Comparison of ENCODE assay signal across 19 cellular contexts in the genomic region with DNA sequence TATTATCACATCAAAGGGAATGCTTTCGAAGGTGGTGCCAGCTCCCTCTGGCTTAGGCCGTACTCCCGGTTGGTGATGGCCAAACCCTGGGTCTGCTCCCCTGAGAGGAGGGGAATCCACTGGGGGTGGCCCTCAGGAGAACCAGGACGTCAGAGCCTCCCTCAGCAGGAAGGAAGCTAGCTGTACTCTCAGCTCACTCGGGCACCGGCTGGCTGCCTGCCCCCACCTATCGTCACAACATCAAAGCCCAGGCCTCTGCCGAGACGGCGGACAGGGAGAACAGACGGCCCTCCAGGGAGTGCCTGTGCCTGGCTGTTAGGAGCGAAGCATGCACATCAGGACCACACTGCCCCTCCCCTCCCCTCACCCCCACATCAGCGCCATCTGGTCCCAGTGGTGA. TPM values are rescaled to one million over a fixed set of nuclear protein-coding genes. Genes with fewer than 3 reads are reported as not detected.
DNase-seq lines count a peak whose midpoint lies in the region; ATAC-seq and TF ChIP-seq lines count a peak whose summit lies in the region.
"Had no signal": no experiment of that assay in that cellular context is flagged by ENCODE, and none has a peak within 500 bp of the region (broad histone marks: within the 10 kb centered on the region; RNA-seq: fewer than 3 reads in every experiment).

No MANE protein-coding gene starts in this region.

- no peak overlapping the region for H3K4me3 Mint-ChIP-seq in activated CD8-positive, alpha-beta memory T cell treated with anti-CD3 and anti-CD28 coated beads, Interleukin-2, amount 10 ng/mL, durations not matched to agents 7 days and 5 days
- H3K4me3 Mint-ChIP-seq: HFFc6 had no signal

- H2BK15ac ChIP-seq in IMR-90 (ENCODE audit: low read depth, low read length), result no peak overlapping the region

- no peak overlapping the region for H3K4me3 ChIP-seq in IMR-90 (ENCODE audit: insufficient read depth, low read depth, low read length)

- no peak overlapping the region for H4K8ac ChIP-seq in IMR-90 (ENCODE audit: low read depth in 2 of 2, low read length in 2 of 2)

- peak overlapping the region; percentile 14 for H2AFZ ChIP-seq in IMR-90 (replicated peaks; ENCODE audit: low read length, poor library complexity)

- dilution Hi-C loops in IMR-90 (cut with HindIII; ENCODE audit: low sequenced_read_pairs, unreplicated experiment), result no loop called here

- no peaks in the 10 kb centered on the region; the same call in 1 of the 2 replicates for H3K9me1 ChIP-seq in IMR-90 (ENCODE audit: insufficient read depth, low read length)

- CTCF ChIA-PET in activated CD8-positive, alpha-beta memory T cell treated with anti-CD3 and anti-CD28 coated beads, Interleukin-2, amount 10 ng/mL, durations not matched to agents 7 days and 5 days (lab: Charles Lee), result interaction anchor here (1.2 kb wide), 1 partner anchor 50 kb away, joined by 3 read pairs; no protein-coding TSS in a partner anchor
- CTCF ChIA-PET in IMR-90 (lab: Yijun Ruan, JAX), result no interaction called here

- TF ChIP-seq POLR2A in IMR-90 (IDR thresholded peaks at IDR 0.05; ENCODE audit: low read depth, low read length), result no peak

- no peak overlapping the region for H4K5ac ChIP-seq in IMR-90 (ENCODE audit: low read depth, low read length)

- in situ Hi-C loops in IMR-90 (cut with MboI; ENCODE audit: low sequenced_read_pairs), result no loop called here

- no peak for DNase-seq in activated CD8-positive, alpha-beta memory T cell treated with anti-CD3 and anti-CD28 coated beads, Interleukin-2, amount 10 ng/mL, durations not matched to agents 7 days and 5 days
- no peak for DNase-seq in activated CD8-positive, alpha-beta memory T cell treated with anti-CD3 and anti-CD28 coated beads, Interleukin-2, amount 50 U/mL, for 4 hours
- no peak for DNase-seq in IMR-90
- no peak for DNase-seq in omental fat pad (ENCODE audit: low spot score)
- DNase-seq in hepatic stellate cell (ENCODE audit: low spot score), result no peak
- DNase-seq: C1 segment of cervical spinal cord, DMS153, HFFc6, Karpas-422, NCI-H1105, NCI-H1694 treated with DMSO at 0.1 percent for 48 hours, NCI-H226, NCI-H69, SIG-M5 had no signal

- no peaks in the 10 kb centered on the region for H3K36me3 Mint-ChIP-seq in activated CD8-positive, alpha-beta memory T cell treated with anti-CD3 and anti-CD28 coated beads, Interleukin-2, amount 10 ng/mL, durations not matched to agents 7 days and 5 days

- no peak overlapping the region for H3K27ac ChIP-seq in IMR-90 (ENCODE audit: insufficient read depth, low read length)

- H3K9me3 ChIP-seq in IMR-90 (ENCODE audit: control insufficient read depth, insufficient read depth, low read length), result no peaks in the 10 kb centered on the region

- H3K9me3 Mint-ChIP-seq in activated CD8-positive, alpha-beta memory T cell treated with anti-CD3 and anti-CD28 coated beads, Interleukin-2, amount 10 ng/mL, durations not matched to agents 7 days and 5 days (ENCODE audit: low read depth), result no peaks in the 10 kb centered on the region
- H3K9me3 Mint-ChIP-seq: HFFc6 had no signal

- BruUV-seq in IMR-90 (replicated peaks; lab: Mats Ljungman, UMichigan), result no TSS peak

- no peak overlapping the region for H3K27ac Mint-ChIP-seq in activated CD8-positive, alpha-beta memory T cell treated with anti-CD3 and anti-CD28 coated beads, Interleukin-2, amount 10 ng/mL, durations not matched to agents 7 days and 5 days
- H3K27ac Mint-ChIP-seq: HFFc6 had no signal

- no peaks in the 10 kb centered on the region for H3K36me3 ChIP-seq in IMR-90 (ENCODE audit: control insufficient read depth, insufficient read depth, low read length)

- H3K27me3 ChIP-seq in IMR-90 (ENCODE audit: control insufficient read depth, insufficient read depth, low read length), result peaks cover 34% of the 10 kb centered on the region

- H3K4me2 ChIP-seq in IMR-90 (ENCODE audit: low read depth, low read length), result no peak overlapping the region

- H3K9ac ChIP-seq in IMR-90 (ENCODE audit: low read depth, low read length), result no peak overlapping the region

- no peak overlapping the region for H3K14ac ChIP-seq in IMR-90 (replicated peaks; ENCODE audit: low read depth, low read length)

- no peaks in the 10 kb centered on the region for H3K4me1 Mint-ChIP-seq in activated CD8-positive, alpha-beta memory T cell treated with anti-CD3 and anti-CD28 coated beads, Interleukin-2, amount 10 ng/mL, durations not matched to agents 7 days and 5 days

- H3K56ac ChIP-seq in IMR-90 (ENCODE audit: extremely low read depth, insufficient read depth, low read length), result no peak overlapping the region

- no peak overlapping the region for H2AK9ac ChIP-seq in IMR-90 (replicated peaks; ENCODE audit: low read depth, low read length, poor library complexity)

- no peak overlapping the region for H4K91ac ChIP-seq in IMR-90 (ENCODE audit: insufficient read depth, low read depth, low read length)

- intact Hi-C loops in IMR-90 (cut with micrococcal nuclease), result no loop called here

- H3K79me1 ChIP-seq in IMR-90 (ENCODE audit: low read depth in 1 of 2, low read length in 2 of 2), result no peaks in the 10 kb centered on the region

- TF ChIP-seq CTCF in IMR-90 (conservative IDR thresholded peaks at IDR 0.05; ENCODE audit: low read depth, low read length) (no peak), omental fat pad (IDR thresholded peaks at IDR 0.05) (no peak)

- no peak overlapping the region for H2BK20ac ChIP-seq in IMR-90 (ENCODE audit: low read depth, low read length)

- H2AK5ac ChIP-seq in IMR-90 (ENCODE audit: low read depth, low read length), result no peak overlapping the region

- H2BK5ac ChIP-seq in IMR-90 (ENCODE audit: low read depth, low read length, poor library complexity, severe bottlenecking), result no peak overlapping the region

- no peak overlapping the region for H2BK120ac ChIP-seq in IMR-90 (ENCODE audit: low read depth, low read length)

- WGBS in IMR-90 (ENCODE audit: extremely low coverage in 2 of 2, insufficient read length in 1 of 2), 2 experiments, result 50% methylated on average over 2 of the region's 13 CpGs; no CpG with 5 or more reads in 1 of the 2 experiments

- H3K18ac ChIP-seq in IMR-90 (ENCODE audit: low read depth, low read length), result no peak overlapping the region

- H3K4me1 ChIP-seq in IMR-90 (ENCODE audit: control insufficient read depth, insufficient read depth, low read length), result peaks cover 3% of the 10 kb centered on the region; the same call in 1 of the 2 replicates

- no peak overlapping the region for H3K23ac ChIP-seq in IMR-90 (ENCODE audit: low read depth, low read length)

- peaks cover 14% of the 10 kb centered on the region for H3K27me3 Mint-ChIP-seq in activated CD8-positive, alpha-beta memory T cell treated with anti-CD3 and anti-CD28 coated beads, Interleukin-2, amount 10 ng/mL, durations not matched to agents 7 days and 5 days

- TF ChIP-seq RAD21 in IMR-90 (IDR thresholded peaks at IDR 0.05; ENCODE audit: low read length), result no peak

- POLR2A ChIA-PET in IMR-90 (lab: Charles Lee; ENCODE audit: unreplicated experiment), result no interaction called here

- H3K4ac ChIP-seq in IMR-90 (ENCODE audit: low read depth, low read length), result no peak overlapping the region

- no peaks in the 10 kb centered on the region for H4K20me1 ChIP-seq in IMR-90 (ENCODE audit: insufficient read depth, low read length)

- ATAC-seq in activated CD8-positive, alpha-beta memory T cell treated with anti-CD3 and anti-CD28 coated beads, Interleukin-2, amount 10 ng/mL, durations not matched to agents 7 days and 5 days, result peak; percentile 27
- ATAC-seq in IMR-90 (ENCODE audit: low read depth) (no peak), esophagus mucosa (peak; percentile 22), omental fat pad (ENCODE audit: low FRiP score) (peak; percentile 19), HG03432 (IDR thresholded peaks at IDR 0.05; ENCODE audit: unreplicated experiment) (no peak), GM21381 (IDR thresholded peaks at IDR 0.05; ENCODE audit: unreplicated experiment) (no peak)

RNA-seq across cellular contexts. Expression of a gene that starts 9.2 kb away (rescaled TPM):
- not detected for total RNA-seq in activated CD8-positive, alpha-beta memory T cell treated with anti-CD3 and anti-CD28 coated beads, Interleukin-2, amount 10 ng/mL, durations not matched to agents 7 days and 5 days
- total RNA-seq in IMR-90 (2012; rRNA removed), result not detected in 2 replicates
- polyA plus RNA-seq in IMR-90 (2012; rRNA removed), result not detected in 2 replicates
- polyA plus RNA-seq in IMR-90 (2012; cell fraction: cytosol; rRNA removed), result not detected in 2 replicates
- polyA plus RNA-seq in IMR-90 (2012; cell fraction: nucleus; rRNA removed; ENCODE audit: low replicate concordance), result not detected in 2 replicates
- not detected for total RNA-seq in esophagus mucosa
- not detected for total RNA-seq in omental fat pad
- total RNA-seq: A172, H4, HFFc6 had no signal

RNA-seq across cellular contexts. Expression of a gene that starts 20.9 kb away (rescaled TPM):
- 10 to 100 TPM; 14.5 to 15.8 TPM for total RNA-seq in activated CD8-positive, alpha-beta memory T cell treated with anti-CD3 and anti-CD28 coated beads, Interleukin-2, amount 10 ng/mL, durations not matched to agents 7 days and 5 days
- total RNA-seq in IMR-90 (2012; rRNA removed) (4.4 and 4.5 TPM in 2 replicates), esophagus mucosa (10.9 TPM), omental fat pad (10 to 100 TPM in 3 of 4 donors, 1 to 10 TPM in 1; 7.1 to 24.4 (median 14.5) TPM)
- 4.7 and 4.9 TPM in 2 replicates for polyA plus RNA-seq in IMR-90 (2012; rRNA removed)
- polyA plus RNA-seq in IMR-90 (2012; cell fraction: cytosol; rRNA removed), result 3.7 and 4.9 TPM in 2 replicates
- 8.0 and 14.7 TPM in 2 replicates for polyA plus RNA-seq in IMR-90 (2012; cell fraction: nucleus; rRNA removed; ENCODE audit: low replicate concordance)

RNA-seq across cellular contexts. Expression of a gene that starts 23.3 kb away (rescaled TPM):
- 1 to 10 TPM; 4.8 to 6.2 TPM for total RNA-seq in activated CD8-positive, alpha-beta memory T cell treated with anti-CD3 and anti-CD28 coated beads, Interleukin-2, amount 10 ng/mL, durations not matched to agents 7 days and 5 days
- total RNA-seq in IMR-90 (2012; rRNA removed) (0.28 and 0.54 TPM in 2 replicates), esophagus mucosa (2.2 TPM), omental fat pad (1 to 10 TPM; 1.2 to 5.5 (median 2.4) TPM)
- 3.8 and 4.3 TPM in 2 replicates for polyA plus RNA-seq in IMR-90 (2012; rRNA removed)
- polyA plus RNA-seq in IMR-90 (2012; cell fraction: cytosol; rRNA removed), result 2.6 and 3.8 TPM in 2 replicates
- 11.0 and 15.2 TPM in 2 replicates for polyA plus RNA-seq in IMR-90 (2012; cell fraction: nucleus; rRNA removed; ENCODE audit: low replicate concordance)

RNA-seq across cellular contexts. Expression of a gene that starts 24.2 kb away (rescaled TPM):
- not detected for total RNA-seq in activated CD8-positive, alpha-beta memory T cell treated with anti-CD3 and anti-CD28 coated beads, Interleukin-2, amount 10 ng/mL, durations not matched to agents 7 days and 5 days
- total RNA-seq in IMR-90 (2012; rRNA removed) (not detected in 2 replicates), esophagus mucosa (2.2 TPM), omental fat pad (10 to 100 TPM in 1 of 4 donors, 1 to 10 TPM in 3; 1.6 to 11.7 (median 8.6) TPM)
- polyA plus RNA-seq in IMR-90 (2012; rRNA removed), result 0.72 and 0.99 TPM in 2 replicates
- 0.24 and 0.64 TPM in 2 replicates for polyA plus RNA-seq in IMR-90 (2012; cell fraction: cytosol; rRNA removed)
- 8.3 and 34.1 TPM in 2 replicates for polyA plus RNA-seq in IMR-90 (2012; cell fraction: nucleus; rRNA removed; ENCODE audit: low replicate concordance)
- total RNA-seq: A172, H4 had no signal

RNA-seq across cellular contexts. Expression of a gene that starts 31.1 kb away (rescaled TPM):
- 100 to 1,000 TPM; 161 to 219 TPM for total RNA-seq in activated CD8-positive, alpha-beta memory T cell treated with anti-CD3 and anti-CD28 coated beads, Interleukin-2, amount 10 ng/mL, durations not matched to agents 7 days and 5 days
- 120 and 128 TPM in 2 replicates for total RNA-seq in IMR-90 (2012; rRNA removed)
- 204 and 227 TPM in 2 replicates for polyA plus RNA-seq in IMR-90 (2012; rRNA removed)
- polyA plus RNA-seq in IMR-90 (2012; cell fraction: cytosol; rRNA removed), result 153 and 242 TPM in 2 replicates
- 16.5 and 124 TPM in 2 replicates for polyA plus RNA-seq in IMR-90 (2012; cell fraction: nucleus; rRNA removed; ENCODE audit: low replicate concordance)
- total RNA-seq in esophagus mucosa, result 189 TPM
- total RNA-seq in omental fat pad, result 100 to 1,000 TPM in 3 of 4 donors, 10 to 100 TPM in 1; 76.9 to 146 (median 118) TPM

Comparison
In these comparisons a context has a peak if more than half of its experiments do, and no peak if none do; other contexts are left out.
1. ATAC-seq: peak in activated CD8-positive, alpha-beta memory T cell treated with anti-CD3 and anti-CD28 coated beads, Interleukin-2, amount 10 ng/mL, durations not matched to agents 7 days and 5 days (single experiment), esophagus mucosa (single experiment) and omental fat pad (single experiment); none in IMR-90 (single experiment), HG03432 (single experiment) and GM21381 (single experiment).